Comparison of ENCODE assay signal across 11 cellular contexts in the genomic region with DNA sequence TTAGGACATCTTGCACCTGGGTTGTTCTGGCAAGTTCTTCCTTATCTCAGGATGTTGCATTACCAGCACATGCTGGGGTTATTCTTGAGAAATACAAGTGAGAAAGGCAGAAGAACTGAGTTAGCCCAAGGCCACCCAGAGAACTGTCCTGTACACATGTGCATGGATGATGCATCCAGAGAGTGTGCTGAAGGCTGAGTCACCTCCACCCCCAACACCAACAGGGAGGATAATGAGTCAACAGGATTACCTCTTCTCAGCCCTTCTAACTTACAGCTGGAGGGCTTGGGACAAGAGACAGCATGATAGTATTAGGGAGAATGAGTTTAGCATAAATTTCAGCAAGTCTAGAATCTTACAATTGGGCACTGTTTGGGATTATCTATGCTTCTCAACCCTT. TPM values are rescaled to one million over a fixed set of nuclear protein-coding genes. Genes with fewer than 3 reads are reported as not detected.
DNase-seq lines count a peak whose midpoint lies in the region; ATAC-seq, FAIRE-seq and TF ChIP-seq lines count a peak whose summit lies in the region.
"Had no signal": no experiment of that assay in that cellular context is flagged by ENCODE, and none has a peak within 500 bp of the region (broad histone marks: within the 10 kb centered on the region; RNA-seq: fewer than 3 reads in every experiment).

No MANE protein-coding gene starts in this region.

- POLR2A ChIA-PET in A549 (lab: Yijun Ruan, JAX): no interaction called here

- TF ChIP-seq POLR2A in A549 (IDR thresholded peaks at IDR 0.05; ENCODE audit: low read length) (no peak), esophagus squamous epithelium (IDR thresholded peaks at IDR 0.05) (no peak)

- intact Hi-C loops in esophagus squamous epithelium (cut with DNase I): no loop called here

- H3K4me2 ChIP-seq in A549 (peak overlapping the region; percentile 65), GM23248 (ENCODE audit: unreplicated experiment) (no peak overlapping the region)

- no peaks in the 10 kb centered on the region for H3K36me3 ChIP-seq in GM23248 (ENCODE audit: low read depth)
- no peaks in the 10 kb centered on the region for H3K36me3 ChIP-seq in RWPE2 (ENCODE audit: low read depth)
- H3K36me3 ChIP-seq in esophagus squamous epithelium: no peaks in the 10 kb centered on the region

- H2AFZ ChIP-seq in GM23248: no peak overlapping the region

- H3K4me1 ChIP-seq in A549 (peaks cover 22% of the 10 kb centered on the region), GM23248 (ENCODE audit: insufficient read depth) (no peaks in the 10 kb centered on the region), RWPE2 (ENCODE audit: insufficient read depth, poor library complexity, severe bottlenecking) (no peaks in the 10 kb centered on the region), esophagus squamous epithelium (no peaks in the 10 kb centered on the region)

- H3K27me3 ChIP-seq in GM23248 (replicated peaks; ENCODE audit: insufficient read depth) (no peaks in the 10 kb centered on the region), RWPE2 (ENCODE audit: insufficient read depth, poor library complexity, severe bottlenecking) (no peaks in the 10 kb centered on the region), esophagus squamous epithelium (peaks cover 0 to 12% (median 0%) of the 10 kb centered on the region in 4 donors)

- H3K9me2 ChIP-seq in GM23248 (ENCODE audit: insufficient read depth): no peaks in the 10 kb centered on the region

- DNase-seq in A549 (ENCODE audit: low read depth in 1 of 2, low spot score in 1 of 2): peak; percentile 67 to 76
- DNase-seq in GM23248: peak; percentile 89
- peak; percentile 66 for DNase-seq in RWPE2 (ENCODE audit: low spot score)
- DNase-seq in foreskin fibroblast: peak; percentile 49 to 76
- DNase-seq in activated effector memory CD4-positive, alpha-beta T cell treated with anti-CD3 and anti-CD28 coated beads, Interleukin-2, amount 50 U/mL, for 16 hours: no peak
- no peak for DNase-seq in esophagus squamous epithelium (lab: John Stamatoyannopoulos, UW)
- DNase-seq in cortex of kidney (lab: John Stamatoyannopoulos, UW): no peak
- no peak for DNase-seq in activated CD4-positive, alpha-beta T cell treated with anti-CD3 and anti-CD28 coated beads for 1 hour
- DNase-seq: hippocampal formation, NCI-H2171 had no signal

- FAIRE-seq in A549 (lab: Jason Lieb, UNC): peak; percentile 36
- FAIRE-seq: G401.6 had no signal

- TF ChIP-seq RAD21 in A549 (conservative IDR thresholded peaks at IDR 0.05 in 1 of 2, IDR thresholded peaks at IDR 0.05 in 1 of 2): no peak

- TF ChIP-seq EP300 in A549 (IDR thresholded peaks at IDR 0.05): no peak; a peak in 2 of 5 replicates

- no peak overlapping the region for H3K4me3 ChIP-seq in A549
- no peak overlapping the region for H3K4me3 ChIP-seq in GM23248
- H3K4me3 ChIP-seq in RWPE2 (ENCODE audit: severe bottlenecking): no peak overlapping the region
- no peak overlapping the region for H3K4me3 ChIP-seq in foreskin fibroblast (ENCODE audit: low read depth in 1 of 2, low read length in 2 of 2)
- H3K4me3 ChIP-seq in esophagus squamous epithelium: no peak overlapping the region

- CTCF ChIA-PET in A549 (lab: Yijun Ruan, JAX): interaction anchor here (0.6 to 1.1 kb wide), 2 partner anchors 60 to 171 kb away, joined by 3 read pairs; no protein-coding TSS in a partner anchor

- no peak overlapping the region for H3K9ac ChIP-seq in GM23248

- H3K27ac ChIP-seq in A549 (peak overlapping the region; percentile 78 to 80), GM23248 (no peak overlapping the region), RWPE2 (ENCODE audit: poor library complexity, severe bottlenecking) (no peak overlapping the region), esophagus squamous epithelium (no peak overlapping the region)

- TF ChIP-seq CTCF in A549 (IDR thresholded peaks at IDR 0.05) (no peak), RWPE2 (IDR thresholded peaks at IDR 0.05; ENCODE audit: poor library complexity, severe bottlenecking) (no peak), foreskin fibroblast (IDR thresholded peaks at IDR 0.05; ENCODE audit: low read depth, low read length) (no peak), esophagus squamous epithelium (IDR thresholded peaks at IDR 0.05) (no peak)

- in situ Hi-C loops in GM23248 (cut with MboI): no loop called here

- H3K79me2 ChIP-seq in GM23248 (ENCODE audit: insufficient read depth): no peaks in the 10 kb centered on the region

- ATAC-seq in A549 (peak; percentile 99 to 100), RWPE2 (ENCODE audit: low read depth) (peak; percentile 100)

- H3K9me3 ChIP-seq in A549 (no peaks in the 10 kb centered on the region), GM23248 (ENCODE audit: low read depth) (no peaks in the 10 kb centered on the region), RWPE2 (ENCODE audit: severe bottlenecking) (no peaks in the 10 kb centered on the region), esophagus squamous epithelium (no peaks in the 10 kb centered on the region)

- no peaks in the 10 kb centered on the region for H4K20me1 ChIP-seq in GM23248 (ENCODE audit: insufficient read depth)

- no peaks in the 10 kb centered on the region for H3F3A ChIP-seq in GM23248 (ENCODE audit: insufficient read depth)

TF ChIP-seq in A549, 52 proteins besides CTCF, POLR2A, EP300 and RAD21:
- TF ChIP-seq SMC3 (IDR thresholded peaks at IDR 0.05) (no peak; the same call in 2 of the 3 replicates), ZNF302 (CRISPR knock-in tag; IDR thresholded peaks at IDR 0.05) (no peak), MAFK (IDR thresholded peaks at IDR 0.05; ENCODE audit: partially characterized antibody) (peak; percentile 34), FOSB (CRISPR knock-in tag; IDR thresholded peaks at IDR 0.05) (no peak), FOSL2 (IDR thresholded peaks at IDR 0.05) (peak; percentile 87), FOSL2 (CRISPR knock-in tag; IDR thresholded peaks at IDR 0.05) (peak; percentile 87), KDM5A (IDR thresholded peaks at IDR 0.05) (no peak), JUNB (IDR thresholded peaks at IDR 0.05) (peak; percentile 72), TP53 (CRISPR knock-in tag; IDR thresholded peaks at IDR 0.05) (no peak), ZFP36 (IDR thresholded peaks at IDR 0.05; ENCODE audit: borderline replicate concordance, partially characterized antibody) (no peak)
- TF ChIP-seq, protein P1, sequence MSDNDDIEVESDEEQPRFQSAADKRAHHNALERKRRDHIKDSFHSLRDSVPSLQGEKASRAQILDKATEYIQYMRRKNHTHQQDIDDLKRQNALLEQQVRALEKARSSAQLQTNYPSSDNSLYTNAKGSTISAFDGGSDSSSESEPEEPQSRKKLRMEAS (IDR thresholded peaks at IDR 0.05): peak; percentile 76

RNA-seq across cellular contexts. Expression of a gene that starts 8.5 kb away (rescaled TPM):
- polyA plus RNA-seq in A549 (2011; rRNA removed) (0.17 TPM in 2 replicates), A549 (2017; fragmentation: RNase III; extraction: RNeasy Plus Mini Kit Qiagen cat#74134 plus additional on column Dnase treatment) (0.09 to 0.13 TPM in 2 of 3 replicates, not detected in the other), GM23248 (2016; fragmentation: Nextera tagmentation; extraction: Ambion mirVana) (not detected in 2 replicates)
- polyA plus RNA-seq in A549 (2012; cell fraction: cytosol; rRNA removed): 0.04 and 0.05 TPM in 2 replicates
- polyA plus RNA-seq in A549 (2012; cell fraction: nucleus; rRNA removed): 0.07 TPM in 1 of 2 replicates, not detected in the other
- polyA minus RNA-seq in A549 (2011; rRNA and poly(A)+ RNA removed): not detected in 2 replicates
- not detected in 2 replicates for total RNA-seq in GM23248 (2014; rRNA removed; shearing (Covaris generic))
- not detected for total RNA-seq in esophagus squamous epithelium

Comparison
In these comparisons a context has a peak if more than half of its experiments do, and no peak if none do; other contexts are left out.
1. DNase-seq: peak in A549 (2 of 2), GM23248 (single experiment), RWPE2 (single experiment) and foreskin fibroblast (2 of 2); none in activated effector memory CD4-positive, alpha-beta T cell treated with anti-CD3 and anti-CD28 coated beads, Interleukin-2, amount 50 U/mL, for 16 hours (single experiment), esophagus squamous epithelium (single experiment), cortex of kidney (single experiment) and activated CD4-positive, alpha-beta T cell treated with anti-CD3 and anti-CD28 coated beads for 1 hour (single experiment).
2. H3K27ac ChIP-seq: peak in A549 (2 of 2); none in GM23248 (single experiment), RWPE2 (single experiment) and esophagus squamous epithelium (0 of 4).